In genomic region chrX:11751261-11751660, GRCh38 we compare ENCODE assay signal across 26 cellular contexts.
"Had no signal": no experiment of that assay in that cellular context is flagged by ENCODE, and none has a peak within 500 bp of the region (broad histone marks: within the 10 kb centered on the region; RNA-seq: fewer than 3 reads in every experiment).

No MANE protein-coding gene starts in this region.

- H3K36me3 ChIP-seq: ascending aorta had no signal

- H3K4me1 ChIP-seq: ascending aorta, body of pancreas had no signal

- H3K27me3 ChIP-seq: ascending aorta, body of pancreas had no signal

- H3K4me3 ChIP-seq: ascending aorta, body of pancreas, coronary artery had no signal

- H3K27ac ChIP-seq: ascending aorta, body of pancreas, coronary artery had no signal

- DNase-seq: activated CD4-positive, alpha-beta T cell treated with anti-CD3 and anti-CD28 coated beads for 48 hours; activated CD4-positive, alpha-beta T cell treated with anti-CD3 and anti-CD28 coated beads, Interleukin-2, amount 50 U/mL, for 4 hours; activated CD8-positive, alpha-beta memory T cell treated with anti-CD3 and anti-CD28 coated beads, Interleukin-2, amount 50 U/mL, for 48 hours; activated CD8-positive, alpha-beta T cell treated with anti-CD3 and anti-CD28 coated beads, Interleukin-2, amount 10 ng/mL, durations not matched to agents 7 days and 5 days; activated effector memory CD4-positive, alpha-beta T cell treated with Interleukin-2 at 50 U/mL for 16 hours; activated naive CD4-positive, alpha-beta T cell; activated T-cell treated with anti-CD3 and anti-CD28 coated beads, Interleukin-2, amount 50 U/mL, for 1 hour; body of pancreas; central memory CD4-positive, alpha-beta T cell; Karpas-422; MM.1S; NCI-H1105; NCI-H1436; NCI-H1694 treated with DMSO at 0.1 percent for 48 hours; NCI-H2081 treated with DMSO at 0.1 percent for 48 hours; NCI-H345; NCI-H510A; NCI-H526 treated with DMSO at 0.1 percent for 48 hours; NCI-H82; SIG-M5; T-helper 2 cell; T1000 had no signal

- FAIRE-seq: bronchial epithelial cell, TTC549 had no signal

- ATAC-seq: activated CD8-positive, alpha-beta T cell treated with anti-CD3 and anti-CD28 coated beads, Interleukin-2, amount 10 ng/mL, durations not matched to agents 7 days and 5 days; body of pancreas had no signal

- H3K9me3 ChIP-seq: ascending aorta, body of pancreas had no signal
